10 cellular contexts compared by ENCODE assay signal in the genomic region with DNA sequence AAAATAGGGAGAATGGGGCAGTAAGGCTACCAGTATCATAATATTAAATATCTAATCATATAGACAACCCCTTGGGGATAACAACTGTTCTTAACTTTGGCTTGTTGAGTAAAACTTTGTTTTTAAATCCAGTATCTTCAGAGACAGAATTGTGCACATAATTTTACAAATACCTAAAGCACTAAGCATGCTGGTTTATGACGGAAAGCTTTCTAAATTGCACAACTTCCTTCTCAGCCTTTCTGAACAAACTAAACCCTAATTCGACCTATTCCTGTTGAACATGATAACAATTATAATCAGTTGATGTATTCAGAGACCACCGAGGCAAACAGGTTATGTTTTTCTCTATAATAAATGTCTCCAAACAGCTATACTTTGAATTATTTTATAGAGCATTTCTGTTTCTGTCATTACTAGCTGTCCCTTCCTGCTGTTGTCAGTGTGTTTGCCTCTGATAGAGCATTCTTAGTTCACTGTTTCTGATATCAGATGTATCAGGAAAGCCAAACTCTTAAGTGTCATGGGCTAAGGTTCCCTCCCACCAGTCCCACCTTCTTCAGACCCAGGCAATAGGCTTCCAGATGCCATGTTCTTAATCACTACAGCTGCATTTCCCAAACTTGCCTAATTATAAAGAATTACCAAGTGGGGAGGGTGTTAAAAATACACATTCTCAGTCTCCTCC. TPM values are rescaled to one million over a fixed set of nuclear protein-coding genes. Genes with fewer than 3 reads are reported as not detected.
DNase-seq lines count a peak whose midpoint lies in the region; ATAC-seq, FAIRE-seq and TF ChIP-seq lines count a peak whose summit lies in the region.
"Had no signal": no experiment of that assay in that cellular context is flagged by ENCODE, and none has a peak within 500 bp of the region (broad histone marks: within the 10 kb centered on the region; RNA-seq: fewer than 3 reads in every experiment).

No MANE protein-coding gene starts in this region.

- no peak for TF ChIP-seq RAD21 in HepG2 (CRISPR knock-in tag; IDR thresholded peaks at IDR 0.05)

- H3K36me3 Mint-ChIP-seq in T-helper 2 cell treated with Interferon-gamma antibody and Interleukin-4, amounts not matched to agents 5 μg/mL and 100 μg/mL, for 36 hours (ENCODE audit: low read depth): peaks cover 2% of the 10 kb centered on the region

- H3K4me3 Mint-ChIP-seq in T-helper 2 cell treated with Interferon-gamma antibody and Interleukin-4, amounts not matched to agents 5 μg/mL and 100 μg/mL, for 36 hours: no peak overlapping the region

- H3K9me3 Mint-ChIP-seq in T-helper 2 cell treated with Interferon-gamma antibody and Interleukin-4, amounts not matched to agents 5 μg/mL and 100 μg/mL, for 36 hours: no peaks in the 10 kb centered on the region

- peaks cover 2% of the 10 kb centered on the region for H3K79me2 ChIP-seq in HepG2 (ENCODE audit: insufficient read depth, low read length)

- no peak for TF ChIP-seq POLR2A in NB4 (IDR thresholded peaks at IDR 0.05; ENCODE audit: extremely low read depth, insufficient read length)
- no peak for TF ChIP-seq POLR2A in HepG2 (IDR thresholded peaks at IDR 0.05; ENCODE audit: insufficient read depth in 1 of 2, low read depth in 2 of 2, low read length in 2 of 2)

- no peak overlapping the region for H3K9ac ChIP-seq in HepG2 (ENCODE audit: insufficient read depth, low read depth, low read length)

- in situ Hi-C loops in HepG2 (cut with HindIII; ENCODE audit: extremely low pct_ligation_motif_present, low pct_unique_long_range_greater_than_20kb): no loop called here

- ATAC-seq in HepG2 (no peak), upper lobe of right lung (peak; percentile 27)

- no peaks in the 10 kb centered on the region for H3K4me1 Mint-ChIP-seq in T-helper 2 cell treated with Interferon-gamma antibody and Interleukin-4, amounts not matched to agents 5 μg/mL and 100 μg/mL, for 36 hours (ENCODE audit: low read depth)

- no TSS peak for BruUV-seq in HepG2 (replicated peaks; lab: Mats Ljungman, UMichigan)

- POLR2A ChIA-PET in HepG2 (lab: Yijun Ruan, JAX): interaction anchor here (1.7 kb wide), 1 partner anchor 8 kb away, joined by 4 read pairs; the partner anchor contains the start of gene ZHX3

- no peak for TF ChIP-seq CTCF in NB4 (IDR thresholded peaks at IDR 0.05; ENCODE audit: low read depth, low read length)
- TF ChIP-seq CTCF in HepG2 (CRISPR knock-in tag; IDR thresholded peaks at IDR 0.05): no peak
- TF ChIP-seq CTCF in upper lobe of right lung (IDR thresholded peaks at IDR 0.05): no peak

- no peak overlapping the region for H3K4me2 ChIP-seq in HepG2 (ENCODE audit: low read depth, low read length)

- H3K27me3 ChIP-seq in HepG2 (ENCODE audit: control insufficient read depth in 1 of 2, insufficient read depth in 2 of 2, low read length in 2 of 2): no peaks in the 10 kb centered on the region
- no peaks in the 10 kb centered on the region for H3K27me3 ChIP-seq in upper lobe of right lung

- CTCF ChIA-PET in HepG2 (lab: Yijun Ruan, JAX; ENCODE audit: low intra/inter-chr PET ratio, low total read pairs): no interaction called here

- H3K27ac Mint-ChIP-seq in T-helper 2 cell treated with Interferon-gamma antibody and Interleukin-4, amounts not matched to agents 5 μg/mL and 100 μg/mL, for 36 hours: no peak overlapping the region

- H3K4me3 ChIP-seq in NB4 (ENCODE audit: low read depth, low read length) (peak overlapping the region; percentile 19), HepG2 (replicated peaks in 1 of 3; ENCODE audit: insufficient read depth in 1 of 3, low read depth in 2 of 3, low read length in 3 of 3) (no peak overlapping the region), upper lobe of right lung (no peak overlapping the region)

- no peaks in the 10 kb centered on the region for H3K36me3 ChIP-seq in HepG2 (replicated peaks in 1 of 2; ENCODE audit: control insufficient read depth in 1 of 2, insufficient read depth in 2 of 2, low read length in 2 of 2)
- no peaks in the 10 kb centered on the region for H3K36me3 ChIP-seq in upper lobe of right lung

- H3K4me1 ChIP-seq in HepG2 (ENCODE audit: insufficient read depth, low read length) (peaks cover 14% of the 10 kb centered on the region), upper lobe of right lung (peaks cover 17% of the 10 kb centered on the region)

- no peak for TF ChIP-seq EP300 in HepG2 (IDR thresholded peaks at IDR 0.05; ENCODE audit: low read depth in 2 of 2, low read length in 2 of 2)
- no peak for TF ChIP-seq EP300 in HepG2 (CRISPR knock-in tag; IDR thresholded peaks at IDR 0.05; ENCODE audit: borderline replicate concordance)

- H3K27ac ChIP-seq in caudate nucleus (ENCODE audit: low read depth, low read length) (peak overlapping the region; percentile 49), HepG2 (ENCODE audit: extremely low read length, insufficient read depth, low read length) (peak overlapping the region; percentile 10), upper lobe of right lung (peak overlapping the region; percentile 62)

- FAIRE-seq in HepG2 (lab: Jason Lieb, UNC): no peak

- 57% methylated on average over 3 of the region's 3 CpGs for WGBS in HepG2 (ENCODE audit: low lambda C conversion rate)

- DNase-seq in NB4 (ENCODE audit: low read depth) (peak; percentile 73), caudate nucleus (lab: John Stamatoyannopoulos, UW) (no peak), HepG2 (ENCODE audit: low spot score) (no peak), upper lobe of right lung (no peak), SHP77 treated with DMSO at 0.1 percent for 48 hours (lab: John Stamatoyannopoulos, UW) (no peak), islet precursor cell (no peak)
- no peak for DNase-seq in T-helper 2 cell treated with Interferon-gamma antibody and Interleukin-4, amounts not matched to agents 5 μg/mL and 100 μg/mL, for 36 hours (ENCODE audit: low spot score)
- DNase-seq: NCI-H526 treated with DMSO at 0.1 percent for 48 hours; stimulated activated CD8-positive, alpha-beta memory T cell treated with anti-CD3 and anti-CD28 coated beads, Interleukin-4, amount 100 ng/mL, for 48 hours had no signal

- H3K27me3 Mint-ChIP-seq in T-helper 2 cell treated with Interferon-gamma antibody and Interleukin-4, amounts not matched to agents 5 μg/mL and 100 μg/mL, for 36 hours (ENCODE audit: low read depth): no peaks in the 10 kb centered on the region

- no peaks in the 10 kb centered on the region for H4K20me1 ChIP-seq in HepG2 (ENCODE audit: insufficient read depth, low read length)

- no peak overlapping the region for H2AFZ ChIP-seq in HepG2 (ENCODE audit: low read length)

- no peaks in the 10 kb centered on the region for H3K9me3 ChIP-seq in HepG2 (ENCODE audit: low read length)
- H3K9me3 ChIP-seq in upper lobe of right lung: no peaks in the 10 kb centered on the region

- intact Hi-C loops in HepG2 (cut with micrococcal nuclease; ENCODE audit: unreplicated experiment): no loop called here
- intact Hi-C loops in upper lobe of right lung (cut with DNase I): no loop called here

RNA-seq across cellular contexts. Expression of gene ZHX3, which starts 8.7 kb away (rescaled TPM):
- total RNA-seq in HepG2 (2016; rRNA removed; fragmentation: Illumina TruSeq; extraction: Trizol) (11.7 and 13.0 TPM in 2 replicates), upper lobe of right lung (45.3 TPM)
- 7.8 and 8.9 TPM in 2 replicates for total RNA-seq in HepG2 (2016; cell fraction: cytosol; rRNA removed; fragmentation: Illumina TruSeq; extraction: Trizol; ENCODE audit: low read depth)
- 11.9 and 13.9 TPM in 2 replicates for total RNA-seq in HepG2 (2016; cell fraction: insoluble cytoplasmic fraction; rRNA removed; fragmentation: Illumina TruSeq; extraction: Trizol)
- 9.7 and 11.7 TPM in 2 replicates for total RNA-seq in HepG2 (2016; cell fraction: membrane; rRNA removed; fragmentation: Illumina TruSeq; extraction: Trizol)
- 13.8 and 17.1 TPM in 2 replicates for total RNA-seq in HepG2 (2016; cell fraction: nucleus; rRNA removed; fragmentation: Illumina TruSeq; extraction: Trizol)
- polyA plus RNA-seq in HepG2 (2011; rRNA removed): 8.1 and 8.4 TPM in 2 replicates
- polyA plus RNA-seq in HepG2 (2011; cell fraction: cytosol; rRNA removed): 3.7 and 3.9 TPM in 2 replicates
- polyA plus RNA-seq in HepG2 (2011; cell fraction: nucleus; rRNA removed): 9.0 and 9.8 TPM in 2 replicates
- 8.2 and 8.7 TPM in 2 replicates for polyA plus RNA-seq in HepG2 (2012)
- 8.5 and 10.7 TPM in 2 replicates for polyA plus RNA-seq in HepG2 (2016; cell fraction: cytosol; fragmentation: Illumina TruSeq; extraction: Trizol; ENCODE audit: low read depth)
- 11.8 and 13.5 TPM in 2 replicates for polyA plus RNA-seq in HepG2 (2016; cell fraction: insoluble cytoplasmic fraction; fragmentation: Illumina TruSeq; extraction: Trizol; ENCODE audit: low read depth)
- 8.4 and 11.6 TPM in 2 replicates for polyA plus RNA-seq in HepG2 (2016; cell fraction: membrane; fragmentation: Illumina TruSeq; extraction: Trizol; ENCODE audit: low read depth)
- 15.2 and 17.6 TPM in 2 replicates for polyA plus RNA-seq in HepG2 (2016; cell fraction: nucleus; fragmentation: Illumina TruSeq; extraction: Trizol; ENCODE audit: insufficient read depth, low read depth)
- 14.5 and 16.9 TPM in 2 replicates for polyA minus RNA-seq in HepG2 (2011; rRNA and poly(A)+ RNA removed; ENCODE audit: low replicate concordance)
- polyA minus RNA-seq in HepG2 (2011; cell fraction: cytosol; rRNA and poly(A)+ RNA removed): 4.8 and 7.9 TPM in 2 replicates
- 8.8 and 10.6 TPM in 2 replicates for polyA minus RNA-seq in HepG2 (2011; cell fraction: nucleus; rRNA and poly(A)+ RNA removed)

RNA-seq across cellular contexts. Expression of gene LPIN3, which starts 31.8 kb away (rescaled TPM):
- total RNA-seq in HepG2 (2016; rRNA removed; fragmentation: Illumina TruSeq; extraction: Trizol) (3.5 and 14.2 TPM in 2 replicates), upper lobe of right lung (18.4 TPM)
- total RNA-seq in HepG2 (2016; cell fraction: cytosol; rRNA removed; fragmentation: Illumina TruSeq; extraction: Trizol; ENCODE audit: low read depth): 1.1 and 1.2 TPM in 2 replicates
- 2.8 and 12.1 TPM in 2 replicates for total RNA-seq in HepG2 (2016; cell fraction: insoluble cytoplasmic fraction; rRNA removed; fragmentation: Illumina TruSeq; extraction: Trizol)
- 1.00 and 1.4 TPM in 2 replicates for total RNA-seq in HepG2 (2016; cell fraction: membrane; rRNA removed; fragmentation: Illumina TruSeq; extraction: Trizol)
- 17.9 and 18.2 TPM in 2 replicates for total RNA-seq in HepG2 (2016; cell fraction: nucleus; rRNA removed; fragmentation: Illumina TruSeq; extraction: Trizol)
- polyA plus RNA-seq in HepG2 (2011; rRNA removed): 28.6 and 43.6 TPM in 2 replicates
- polyA plus RNA-seq in HepG2 (2011; cell fraction: cytosol; rRNA removed): 3.2 and 4.6 TPM in 2 replicates
- 337 and 399 TPM in 2 replicates for polyA plus RNA-seq in HepG2 (2011; cell fraction: nucleus; rRNA removed)
- polyA plus RNA-seq in HepG2 (2012): 15.0 and 15.8 TPM in 2 replicates
- 0.34 and 0.35 TPM in 2 replicates for polyA plus RNA-seq in HepG2 (2016; cell fraction: cytosol; fragmentation: Illumina TruSeq; extraction: Trizol; ENCODE audit: low read depth)
- polyA plus RNA-seq in HepG2 (2016; cell fraction: insoluble cytoplasmic fraction; fragmentation: Illumina TruSeq; extraction: Trizol; ENCODE audit: low read depth): 1.9 and 3.7 TPM in 2 replicates
- 0.42 and 0.58 TPM in 2 replicates for polyA plus RNA-seq in HepG2 (2016; cell fraction: membrane; fragmentation: Illumina TruSeq; extraction: Trizol; ENCODE audit: low read depth)
- 71.3 and 85.0 TPM in 2 replicates for polyA plus RNA-seq in HepG2 (2016; cell fraction: nucleus; fragmentation: Illumina TruSeq; extraction: Trizol; ENCODE audit: insufficient read depth, low read depth)
- 5.4 and 16.3 TPM in 2 replicates for polyA minus RNA-seq in HepG2 (2011; rRNA and poly(A)+ RNA removed; ENCODE audit: low replicate concordance)
- polyA minus RNA-seq in HepG2 (2011; cell fraction: cytosol; rRNA and poly(A)+ RNA removed): 4.1 and 4.4 TPM in 2 replicates
- 35.8 and 39.4 TPM in 2 replicates for polyA minus RNA-seq in HepG2 (2011; cell fraction: nucleus; rRNA and poly(A)+ RNA removed)

RNA-seq across cellular contexts. Expression of gene EMILIN3, which starts 57.7 kb away (rescaled TPM):
- 0.14 and 0.29 TPM in 2 replicates for total RNA-seq in HepG2 (2016; rRNA removed; fragmentation: Illumina TruSeq; extraction: Trizol)
- total RNA-seq in HepG2 (2016; cell fraction: cytosol; rRNA removed; fragmentation: Illumina TruSeq; extraction: Trizol; ENCODE audit: low read depth): 0.10 TPM in 1 of 2 replicates, not detected in the other
- 0.16 and 0.28 TPM in 2 replicates for total RNA-seq in HepG2 (2016; cell fraction: insoluble cytoplasmic fraction; rRNA removed; fragmentation: Illumina TruSeq; extraction: Trizol)
- 0.09 and 0.10 TPM in 2 replicates for total RNA-seq in HepG2 (2016; cell fraction: membrane; rRNA removed; fragmentation: Illumina TruSeq; extraction: Trizol)
- total RNA-seq in HepG2 (2016; cell fraction: nucleus; rRNA removed; fragmentation: Illumina TruSeq; extraction: Trizol): 0.16 TPM in 2 replicates
- polyA plus RNA-seq in HepG2 (2011; rRNA removed): 0.25 and 0.27 TPM in 2 replicates
- 0.23 and 0.36 TPM in 2 replicates for polyA plus RNA-seq in HepG2 (2011; cell fraction: cytosol; rRNA removed)
- 0.29 and 0.35 TPM in 2 replicates for polyA plus RNA-seq in HepG2 (2011; cell fraction: nucleus; rRNA removed)
- 0.50 and 0.56 TPM in 2 replicates for polyA plus RNA-seq in HepG2 (2012)
- polyA plus RNA-seq in HepG2 (2016; cell fraction: cytosol; fragmentation: Illumina TruSeq; extraction: Trizol; ENCODE audit: low read depth): not detected in 2 replicates
- 0.10 and 0.19 TPM in 2 replicates for polyA plus RNA-seq in HepG2 (2016; cell fraction: insoluble cytoplasmic fraction; fragmentation: Illumina TruSeq; extraction: Trizol; ENCODE audit: low read depth)
- polyA plus RNA-seq in HepG2 (2016; cell fraction: membrane; fragmentation: Illumina TruSeq; extraction: Trizol; ENCODE audit: low read depth): 0.05 and 0.09 TPM in 2 replicates
- polyA plus RNA-seq in HepG2 (2016; cell fraction: nucleus; fragmentation: Illumina TruSeq; extraction: Trizol; ENCODE audit: insufficient read depth, low read depth): 0.38 and 0.41 TPM in 2 replicates
- 0.05 and 1.5 TPM in 2 replicates for polyA minus RNA-seq in HepG2 (2011; rRNA and poly(A)+ RNA removed; ENCODE audit: low replicate concordance)
- polyA minus RNA-seq in HepG2 (2011; cell fraction: cytosol; rRNA and poly(A)+ RNA removed): 0.18 and 0.20 TPM in 2 replicates
- polyA minus RNA-seq in HepG2 (2011; cell fraction: nucleus; rRNA and poly(A)+ RNA removed): 0.13 TPM in 1 of 2 replicates, not detected in the other
- total RNA-seq in upper lobe of right lung: not detected
- total RNA-seq: M059J had no signal

Comparison
In these comparisons a context has a peak if more than half of its experiments do, and no peak if none do; other contexts are left out.
1. H3K27ac ChIP-seq: peak in every context shown above with its lines; median percentile 62 in upper lobe of right lung; 49 in caudate nucleus; 10 in HepG2.